11 cellular contexts compared by ENCODE assay signal in the genomic region with DNA sequence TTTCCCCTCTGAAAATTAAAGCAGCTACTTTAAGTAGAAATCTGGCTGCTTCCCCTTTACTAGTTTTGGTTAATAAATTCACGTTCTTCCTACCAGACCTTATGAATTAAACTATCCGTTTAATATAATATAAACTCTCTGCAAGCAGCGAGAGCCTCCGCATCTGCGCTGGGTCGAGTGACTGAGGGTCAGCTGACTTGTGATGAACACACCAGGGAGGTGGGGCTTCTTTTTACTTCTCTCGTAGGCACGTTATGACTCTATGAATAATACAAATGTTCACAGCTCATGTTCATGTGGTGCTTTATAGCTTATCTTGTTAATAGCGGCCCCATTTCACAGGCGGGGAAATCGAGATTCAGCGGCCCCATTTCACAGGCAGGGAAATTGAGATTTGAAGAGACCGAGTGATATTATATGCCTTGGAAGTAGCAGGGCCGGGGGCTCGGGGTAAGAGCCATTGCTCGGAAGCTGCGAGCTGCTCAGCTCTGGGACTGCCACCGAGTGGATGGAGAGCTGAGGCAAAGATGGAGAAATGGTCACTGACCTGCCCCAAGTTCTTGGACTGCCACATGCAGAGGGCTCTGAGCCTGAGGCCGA. TPM values are rescaled to one million over a fixed set of nuclear protein-coding genes. Genes with fewer than 3 reads are reported as not detected.
DNase-seq lines count a peak whose midpoint lies in the region; ATAC-seq and TF ChIP-seq lines count a peak whose summit lies in the region.
"Had no signal": no experiment of that assay in that cellular context is flagged by ENCODE, and none has a peak within 500 bp of the region (broad histone marks: within the 10 kb centered on the region; RNA-seq: fewer than 3 reads in every experiment).

No MANE protein-coding gene starts in this region.

- no peak for TF ChIP-seq CTCF in activated CD8-positive, alpha-beta T cell treated with anti-CD3 and anti-CD28 coated beads for 36 hours (IDR thresholded peaks at IDR 0.05)
- TF ChIP-seq CTCF in testis (IDR thresholded peaks at IDR 0.05), result no peak
- TF ChIP-seq CTCF in GM20000 (IDR thresholded peaks at IDR 0.05; ENCODE audit: extremely low read depth, missing control alignments), result no peak

- H3K9me3 Mint-ChIP-seq in activated CD4-positive, alpha-beta memory T cell treated with anti-CD3 and anti-CD28 coated beads, Interleukin-2, amount 10 ng/mL, durations not matched to agents 7 days and 5 days, result peaks cover 30% of the 10 kb centered on the region
- no peaks in the 10 kb centered on the region for H3K9me3 Mint-ChIP-seq in activated CD4-positive, alpha-beta memory T cell treated with anti-CD3 and anti-CD28 coated beads for 36 hours
- H3K9me3 Mint-ChIP-seq in activated CD8-positive, alpha-beta T cell treated with anti-CD3 and anti-CD28 coated beads for 36 hours, result no peaks in the 10 kb centered on the region

- no peak for TF ChIP-seq POLR2A in testis (IDR thresholded peaks at IDR 0.05)

- peaks cover 47% of the 10 kb centered on the region for H3K36me3 Mint-ChIP-seq in activated CD4-positive, alpha-beta memory T cell treated with anti-CD3 and anti-CD28 coated beads, Interleukin-2, amount 10 ng/mL, durations not matched to agents 7 days and 5 days (ENCODE audit: low read depth)
- no peaks in the 10 kb centered on the region for H3K36me3 Mint-ChIP-seq in activated CD4-positive, alpha-beta memory T cell treated with anti-CD3 and anti-CD28 coated beads for 36 hours
- H3K36me3 Mint-ChIP-seq in activated CD8-positive, alpha-beta T cell treated with anti-CD3 and anti-CD28 coated beads for 36 hours (ENCODE audit: low read depth), result no peaks in the 10 kb centered on the region
- H3K36me3 Mint-ChIP-seq: brain had no signal

- H3K27me3 Mint-ChIP-seq in activated CD4-positive, alpha-beta memory T cell treated with anti-CD3 and anti-CD28 coated beads, Interleukin-2, amount 10 ng/mL, durations not matched to agents 7 days and 5 days, result peaks cover 11% of the 10 kb centered on the region
- H3K27me3 Mint-ChIP-seq in activated CD4-positive, alpha-beta memory T cell treated with anti-CD3 and anti-CD28 coated beads for 36 hours, result peaks cover 18% of the 10 kb centered on the region
- peaks cover 27% of the 10 kb centered on the region for H3K27me3 Mint-ChIP-seq in activated CD8-positive, alpha-beta T cell treated with anti-CD3 and anti-CD28 coated beads for 36 hours

- H3K9me3 ChIP-seq in right cardiac atrium (ENCODE audit: control insufficient read depth, low read length) (no peaks in the 10 kb centered on the region), testis (no peaks in the 10 kb centered on the region)

- no peak for DNase-seq in activated CD4-positive, alpha-beta memory T cell treated with anti-CD3 and anti-CD28 coated beads, Interleukin-2, amount 10 ng/mL, durations not matched to agents 7 days and 5 days
- no peak for DNase-seq in activated CD4-positive, alpha-beta memory T cell treated with anti-CD3 and anti-CD28 coated beads for 36 hours
- no peak for DNase-seq in activated CD8-positive, alpha-beta T cell treated with anti-CD3 and anti-CD28 coated beads for 36 hours
- DNase-seq in right cardiac atrium (peak in 1 of 3 donors; percentile 69), testis (peak; percentile 81), GM20000 (ENCODE audit: low spot score) (no peak), GM19238 (ENCODE audit: insufficient read length, low spot score) (no peak)

- H3K4me1 ChIP-seq in right cardiac atrium (ENCODE audit: control insufficient read depth, insufficient read depth, low read length) (no peaks in the 10 kb centered on the region), testis (peaks cover 40% of the 10 kb centered on the region)

- peaks cover 58% of the 10 kb centered on the region for H3K4me1 Mint-ChIP-seq in activated CD4-positive, alpha-beta memory T cell treated with anti-CD3 and anti-CD28 coated beads, Interleukin-2, amount 10 ng/mL, durations not matched to agents 7 days and 5 days
- peaks cover 37% of the 10 kb centered on the region for H3K4me1 Mint-ChIP-seq in activated CD4-positive, alpha-beta memory T cell treated with anti-CD3 and anti-CD28 coated beads for 36 hours (ENCODE audit: low read depth)
- H3K4me1 Mint-ChIP-seq in activated CD8-positive, alpha-beta T cell treated with anti-CD3 and anti-CD28 coated beads for 36 hours (ENCODE audit: low read depth), result peaks cover 47% of the 10 kb centered on the region

- no peak overlapping the region for H3K4me3 Mint-ChIP-seq in activated CD4-positive, alpha-beta memory T cell treated with anti-CD3 and anti-CD28 coated beads, Interleukin-2, amount 10 ng/mL, durations not matched to agents 7 days and 5 days
- H3K4me3 Mint-ChIP-seq in activated CD4-positive, alpha-beta memory T cell treated with anti-CD3 and anti-CD28 coated beads for 36 hours, result no peak overlapping the region
- H3K4me3 Mint-ChIP-seq in activated CD8-positive, alpha-beta T cell treated with anti-CD3 and anti-CD28 coated beads for 36 hours, result no peak overlapping the region

- peak overlapping the region; percentile 82 for H3K27ac Mint-ChIP-seq in activated CD4-positive, alpha-beta memory T cell treated with anti-CD3 and anti-CD28 coated beads, Interleukin-2, amount 10 ng/mL, durations not matched to agents 7 days and 5 days
- H3K27ac Mint-ChIP-seq in activated CD4-positive, alpha-beta memory T cell treated with anti-CD3 and anti-CD28 coated beads for 36 hours, result no peak overlapping the region
- H3K27ac Mint-ChIP-seq in activated CD8-positive, alpha-beta T cell treated with anti-CD3 and anti-CD28 coated beads for 36 hours, result peak overlapping the region; percentile 51

- H3K27me3 ChIP-seq in right cardiac atrium (ENCODE audit: control insufficient read depth, insufficient read depth), result no peaks in the 10 kb centered on the region
- H3K27me3 ChIP-seq in testis, result no peaks in the 10 kb centered on the region

- intact Hi-C loops in activated CD4-positive, alpha-beta memory T cell treated with anti-CD3 and anti-CD28 coated beads for 36 hours (cut with micrococcal nuclease), result no loop called here
- intact Hi-C loops in activated CD8-positive, alpha-beta T cell treated with anti-CD3 and anti-CD28 coated beads for 36 hours (cut with micrococcal nuclease), result no loop called here
- intact Hi-C loops in right cardiac atrium (cut with DNase I) (no loop called here), testis (cut with DNase I; ENCODE audit: low total_unique reads) (no loop called here)

- H3K36me3 ChIP-seq in testis (ENCODE audit: low read depth, missing control alignments), result no peaks in the 10 kb centered on the region

- POLR2A ChIA-PET in activated CD4-positive, alpha-beta memory T cell treated with anti-CD3 and anti-CD28 coated beads, Interleukin-2, amount 10 ng/mL, durations not matched to agents 7 days and 5 days (lab: Charles Lee), result no interaction called here
- POLR2A ChIA-PET in activated CD4-positive, alpha-beta memory T cell treated with anti-CD3 and anti-CD28 coated beads for 36 hours (lab: Charles Lee), result interaction anchor here (0.6 kb wide), 1 partner anchor 55 kb away, joined by 3 read pairs; no protein-coding TSS in a partner anchor
- POLR2A ChIA-PET in activated CD8-positive, alpha-beta T cell treated with anti-CD3 and anti-CD28 coated beads for 36 hours (lab: Charles Lee), result no interaction called here

- CTCF ChIA-PET in activated CD4-positive, alpha-beta memory T cell treated with anti-CD3 and anti-CD28 coated beads, Interleukin-2, amount 10 ng/mL, durations not matched to agents 7 days and 5 days (lab: Charles Lee), result interaction anchor here (0.6 to 2.9 kb wide), 2 partner anchors 47 to 103 kb away, joined by 5 to 9 read pairs; no protein-coding TSS in a partner anchor
- CTCF ChIA-PET in activated CD4-positive, alpha-beta memory T cell treated with anti-CD3 and anti-CD28 coated beads for 36 hours (lab: Charles Lee), result interaction anchor here (0.6 to 1.0 kb wide), 3 partner anchors 19 to 55 kb away, joined by 3 to 4 read pairs (median 3); no protein-coding TSS in a partner anchor
- CTCF ChIA-PET in activated CD8-positive, alpha-beta T cell treated with anti-CD3 and anti-CD28 coated beads for 36 hours (lab: Charles Lee), result interaction anchor here (1.8 kb wide), 1 partner anchor 91 kb away, joined by 6 read pairs; no protein-coding TSS in a partner anchor

- peak overlapping the region; percentile 19 for H3K4me3 ChIP-seq in right cardiac atrium (ENCODE audit: low read length)
- no peak overlapping the region for H3K4me3 ChIP-seq in testis

- no peak for ATAC-seq in activated CD8-positive, alpha-beta T cell treated with anti-CD3 and anti-CD28 coated beads for 36 hours
- ATAC-seq in right cardiac atrium (peak; percentile 44 to 55), GM21526 (IDR thresholded peaks at IDR 0.05; ENCODE audit: low FRiP score, unreplicated experiment) (no peak)

- WGBS in right cardiac atrium, result 77% methylated on average over 19 of the region's 19 CpGs
- WGBS in testis, 2 donors, result 70 to 73% methylated on average over 19 of the region's 19 CpGs

- H3K27ac ChIP-seq in right cardiac atrium (ENCODE audit: low read length), result no peak overlapping the region
- H3K27ac ChIP-seq in testis, result peak overlapping the region; percentile 86 to 88
- H3K27ac ChIP-seq: C4-2B had no signal

RNA-seq across cellular contexts. Expression of a gene that starts 8.3 kb away (rescaled TPM):
- total RNA-seq in activated CD4-positive, alpha-beta memory T cell treated with anti-CD3 and anti-CD28 coated beads, Interleukin-2, amount 10 ng/mL, durations not matched to agents 7 days and 5 days, result under 1 TPM; 0.08 to 0.15 TPM
- under 1 TPM; 0.15 to 0.24 TPM for total RNA-seq in activated CD4-positive, alpha-beta memory T cell treated with anti-CD3 and anti-CD28 coated beads for 36 hours
- under 1 TPM; 0.20 to 0.31 TPM for total RNA-seq in activated CD8-positive, alpha-beta T cell treated with anti-CD3 and anti-CD28 coated beads for 36 hours
- under 1 TPM in 1 of 4 donors, not detected in 3; 0.12 TPM for total RNA-seq in right cardiac atrium
- polyA plus RNA-seq in right cardiac atrium, result 0.02 TPM
- 1 to 10 TPM; 4.0 to 4.7 TPM for total RNA-seq in testis
- polyA plus RNA-seq in testis (ENCODE audit: insufficient read depth, low read depth, low replicate concordance), result 1.8 TPM
- total RNA-seq: liver had no signal
- polyA plus RNA-seq: liver had no signal

Comparison
In these comparisons a context has a peak if more than half of its experiments do, and no peak if none do; other contexts are left out.
1. ATAC-seq: peak in right cardiac atrium (2 of 2); none in activated CD8-positive, alpha-beta T cell treated with anti-CD3 and anti-CD28 coated beads for 36 hours (single experiment) and GM21526 (single experiment).